10 cellular contexts compared by ENCODE assay signal in genomic region chr2:240579071-240579762, GRCh38. TPM values are rescaled to one million over a fixed set of nuclear protein-coding genes. Genes with fewer than 3 reads are reported as not detected.
DNase-seq lines count a peak whose midpoint lies in the region; ATAC-seq, FAIRE-seq and TF ChIP-seq lines count a peak whose summit lies in the region.
"Had no signal": no experiment of that assay in that cellular context is flagged by ENCODE, and none has a peak within 500 bp of the region (broad histone marks: within the 10 kb centered on the region; RNA-seq: fewer than 3 reads in every experiment).

No MANE protein-coding gene starts in this region.

- no peaks in the 10 kb centered on the region for H3K9me3 ChIP-seq in pancreas

- CTCF ChIA-PET in HEK293T (lab: Yijun Ruan, JAX) = no interaction called here

- ATAC-seq in pancreas = peak in 2 of 4 donors; percentile 1 to 3
- no peak for ATAC-seq in GM21360 (IDR thresholded peaks at IDR 0.05; ENCODE audit: unreplicated experiment)

- H3K27me3 ChIP-seq in GM06990 (replicated peaks; ENCODE audit: control insufficient read depth, insufficient read depth, low read length) (no peaks in the 10 kb centered on the region), pancreas (no peaks in the 10 kb centered on the region)
- H3K27me3 ChIP-seq: brain microvascular endothelial cell had no signal

- DNase-seq in GM06990 (ENCODE audit: extremely low read depth, insufficient read length) = peak; percentile 43
- peak; percentile 5 for DNase-seq in OCI-M1 (lab: John Stamatoyannopoulos, UW)
- no peak for DNase-seq in coronary artery (ENCODE audit: low spot score)
- DNase-seq in pancreas = peak in 2 of 6 donors; percentile 44 to 63
- no peak for DNase-seq in NCI-H1105 treated with DMSO at 0.1 percent for 48 hours (lab: John Stamatoyannopoulos, UW)
- no peak for DNase-seq in stimulated activated CD4-positive, alpha-beta T cell treated with anti-CD3 and anti-CD28 coated beads, Interleukin-4, amount 100 ng/mL, for 24 hours
- no peak for DNase-seq in HEK293T (ENCODE audit: extremely low spot score)

- H3K4me3 ChIP-seq in GM06990 (replicated peaks; ENCODE audit: low read depth, low read length) = no peak overlapping the region
- no peak overlapping the region for H3K4me3 ChIP-seq in coronary artery
- no peak overlapping the region for H3K4me3 ChIP-seq in pancreas

- FAIRE-seq in pancreas (lab: Jason Lieb, UNC) = no peak

- H3K27ac ChIP-seq in coronary artery (peak overlapping the region; percentile 57 to 78), pancreas (peak overlapping the region; percentile 57 to 60 (median 59))
- H3K27ac ChIP-seq: brain microvascular endothelial cell, VCaP had no signal

- POLR2A ChIA-PET in HEK293T (lab: Yijun Ruan, JAX) = no interaction called here

- H3K36me3 ChIP-seq in GM06990 (ENCODE audit: control insufficient read depth, insufficient read depth, low read length) (peaks cover 41% of the 10 kb centered on the region), pancreas (peaks cover 0 to 30% (median 16%) of the 10 kb centered on the region in 3 donors)

- 92% methylated on average over 12 of the region's 12 CpGs for WGBS in pancreas, 2 donors

- intact Hi-C loops in pancreas (cut with DNase I) = no loop called here

- no peak for TF ChIP-seq CTCF in GM06990 (IDR thresholded peaks at IDR 0.05; ENCODE audit: insufficient read depth, low read length, poor library complexity, severe bottlenecking)
- TF ChIP-seq CTCF in coronary artery (IDR thresholded peaks at IDR 0.05) = no peak
- no peak for TF ChIP-seq CTCF in pancreas (IDR thresholded peaks at IDR 0.05)

- H3K4me1 ChIP-seq in pancreas = peaks cover 7 to 14% (median 8%) of the 10 kb centered on the region in 3 donors

TF ChIP-seq in HEK293T, 16 proteins besides CTCF, POLR2A, EP300 and RAD21:
- TF ChIP-seq L3MBTL2 (conservative IDR thresholded peaks at IDR 0.05) (no peak), HDGF (IDR thresholded peaks at IDR 0.05; ENCODE audit: borderline replicate concordance) (no peak), ZNF384 (IDR thresholded peaks at IDR 0.05) (no peak), FOXK2 (IDR thresholded peaks at IDR 0.05) (no peak), ELF4 (IDR thresholded peaks at IDR 0.05) (no peak), BHLHE40 (IDR thresholded peaks at IDR 0.05; ENCODE audit: borderline replicate concordance) (no peak), FOXA1 (IDR thresholded peaks at IDR 0.05) (no peak), ARNT (IDR thresholded peaks at IDR 0.05) (no peak), SP1 (IDR thresholded peaks at IDR 0.05) (no peak), CTBP1 (IDR thresholded peaks at IDR 0.05; ENCODE audit: borderline replicate concordance) (no peak), PKNOX1 (IDR thresholded peaks at IDR 0.05) (no peak), SUZ12 (IDR thresholded peaks at IDR 0.05) (no peak), LEF1 (IDR thresholded peaks at IDR 0.05; ENCODE audit: borderline replicate concordance) (no peak), FOXM1 (IDR thresholded peaks at IDR 0.05; ENCODE audit: borderline replicate concordance) (no peak)

RNA-seq across cellular contexts. Expression of gene CAPN10, which starts 7.3 kb away (rescaled TPM):
- 10 to 100 TPM in 3 of 6 donors, 1 to 10 TPM in 3; 8.6 to 19.0 (median 10.9) TPM for total RNA-seq in pancreas
- 10 to 100 TPM; 47.0 to 49.3 TPM for polyA plus RNA-seq in pancreas

RNA-seq across cellular contexts. Expression of gene RNPEPL1, which starts 10.9 kb away (rescaled TPM):
- 10 to 100 TPM; 37.1 to 48.5 (median 39.6) TPM for total RNA-seq in pancreas
- 100 to 1,000 TPM in 1 of 2 donors, 10 to 100 TPM in 1; 80.3 to 195 TPM for polyA plus RNA-seq in pancreas

RNA-seq across cellular contexts. Expression of gene DUSP28, which starts 19.1 kb away (rescaled TPM):
- total RNA-seq in pancreas = 1 to 10 TPM; 1.6 to 3.5 (median 2.4) TPM
- 1 to 10 TPM; 2.6 to 5.0 TPM for polyA plus RNA-seq in pancreas

RNA-seq across cellular contexts. Expression of gene ANKMY1, which starts 21.4 kb away (rescaled TPM):
- total RNA-seq in pancreas = 10 to 100 TPM in 4 of 6 donors, 1 to 10 TPM in 2; 6.9 to 11.8 (median 10.3) TPM
- 10 to 100 TPM; 11.3 to 20.1 TPM for polyA plus RNA-seq in pancreas

RNA-seq across cellular contexts. Expression of gene GPR35, which starts 46.1 kb away (rescaled TPM):
- 1 to 10 TPM in 2 of 6 donors, under 1 TPM in 4; 0.35 to 1.4 (median 0.84) TPM for total RNA-seq in pancreas
- polyA plus RNA-seq in pancreas = 1 to 10 TPM; 4.1 to 4.6 TPM

Comparison
In these comparisons a context has a peak if more than half of its experiments do, and no peak if none do; other contexts are left out.
1. DNase-seq: peak in GM06990 (single experiment) and OCI-M1 (single experiment); none in coronary artery (single experiment), NCI-H1105 treated with DMSO at 0.1 percent for 48 hours (single experiment), stimulated activated CD4-positive, alpha-beta T cell treated with anti-CD3 and anti-CD28 coated beads, Interleukin-4, amount 100 ng/mL, for 24 hours (single experiment) and HEK293T (single experiment).